Comparison of ENCODE assay signal across 20 cellular contexts in genomic region chr2:182446087-182446486, GRCh38. TPM values are rescaled to one million over a fixed set of nuclear protein-coding genes. Genes with fewer than 3 reads are reported as not detected.
"Had no signal": no experiment of that assay in that cellular context is flagged by ENCODE, and none has a peak within 500 bp of the region (broad histone marks: within the 10 kb centered on the region; RNA-seq: fewer than 3 reads in every experiment).

No MANE protein-coding gene starts in this region.

- DNase-seq: activated CD4-positive, alpha-beta T cell treated with anti-CD3 and anti-CD28 coated beads for 36 hours; activated CD4-positive, alpha-beta T cell treated with anti-CD3 and anti-CD28 coated beads, Interleukin-2, amount 50 U/mL, for 48 hours; activated naive CD4-positive, alpha-beta T cell; activated naive CD8-positive, alpha-beta T cell treated with anti-CD3 and anti-CD28 coated beads, Interleukin-2, amount 10 ng/mL, durations not matched to agents 7 days and 5 days; anterior cingulate cortex; foreskin fibroblast; hypothalamus; kidney; mesenchymal stem cell; naive thymus-derived CD4-positive, alpha-beta T cell; ovary; psoas muscle; stimulated activated CD4-positive, alpha-beta T cell treated with anti-CD3 and anti-CD28 coated beads, Interleukin-4, amount 100 ng/mL, for 4 hours; testis; upper lobe of right lung had no signal

- H3K4me1 ChIP-seq: neural progenitor cell, psoas muscle, testis, upper lobe of right lung had no signal

- H3K27ac ChIP-seq: neural progenitor cell, ovary, psoas muscle, testis, upper lobe of right lung had no signal

- H2AFZ ChIP-seq: neural progenitor cell had no signal

- H3K4me3 ChIP-seq: neural progenitor cell, ovary, psoas muscle, testis, upper lobe of right lung had no signal

- ATAC-seq: activated CD4-positive, alpha-beta T cell treated with anti-CD3 and anti-CD28 coated beads for 36 hours; naive thymus-derived CD4-positive, alpha-beta T cell; psoas muscle; sciatic nerve; stimulated activated memory B cell treated with anti-CD40 and anti-IgM and Interleukin-4, amounts not matched to agents 10 μg/mL and 1 μg/mL and 100 μg/mL, for 72 hours; upper lobe of right lung had no signal

- H3K4me3 Mint-ChIP-seq: activated CD4-positive, alpha-beta T cell treated with anti-CD3 and anti-CD28 coated beads for 36 hours; activated naive CD8-positive, alpha-beta T cell treated with anti-CD3 and anti-CD28 coated beads, Interleukin-2, amount 10 ng/mL, durations not matched to agents 7 days and 5 days; naive thymus-derived CD4-positive, alpha-beta T cell; neural progenitor cell; stimulated activated memory B cell treated with anti-CD40 and anti-IgM and Interleukin-4, amounts not matched to agents 10 μg/mL and 1 μg/mL and 100 μg/mL, for 72 hours; T-helper 2 cell treated with Interferon-gamma antibody and Interleukin-4, amounts not matched to agents 5 μg/mL and 100 μg/mL, for 36 hours had no signal

- H3K9ac ChIP-seq: neural progenitor cell had no signal

- H3K9me3 Mint-ChIP-seq: T-helper 2 cell treated with Interferon-gamma antibody and Interleukin-4, amounts not matched to agents 5 μg/mL and 100 μg/mL, for 36 hours had no signal

- H3K9me3 ChIP-seq: ovary, psoas muscle, testis, upper lobe of right lung had no signal

- H3K36me3 ChIP-seq: neural progenitor cell, ovary, upper lobe of right lung had no signal

- H3K27ac Mint-ChIP-seq: activated CD4-positive, alpha-beta T cell treated with anti-CD3 and anti-CD28 coated beads for 36 hours; activated naive CD8-positive, alpha-beta T cell treated with anti-CD3 and anti-CD28 coated beads, Interleukin-2, amount 10 ng/mL, durations not matched to agents 7 days and 5 days; naive thymus-derived CD4-positive, alpha-beta T cell; neural progenitor cell; stimulated activated memory B cell treated with anti-CD40 and anti-IgM and Interleukin-4, amounts not matched to agents 10 μg/mL and 1 μg/mL and 100 μg/mL, for 72 hours; T-helper 2 cell treated with Interferon-gamma antibody and Interleukin-4, amounts not matched to agents 5 μg/mL and 100 μg/mL, for 36 hours had no signal

- H3K27me3 Mint-ChIP-seq: activated CD4-positive, alpha-beta T cell treated with anti-CD3 and anti-CD28 coated beads for 36 hours; activated naive CD8-positive, alpha-beta T cell treated with anti-CD3 and anti-CD28 coated beads, Interleukin-2, amount 10 ng/mL, durations not matched to agents 7 days and 5 days; naive thymus-derived CD4-positive, alpha-beta T cell had no signal

- FAIRE-seq: kidney, TTC549 had no signal

- H3K27me3 ChIP-seq: neural progenitor cell, ovary, testis, upper lobe of right lung had no signal

- H3K36me3 Mint-ChIP-seq: activated naive CD8-positive, alpha-beta T cell treated with anti-CD3 and anti-CD28 coated beads, Interleukin-2, amount 10 ng/mL, durations not matched to agents 7 days and 5 days; naive thymus-derived CD4-positive, alpha-beta T cell; neural progenitor cell; stimulated activated memory B cell treated with anti-CD40 and anti-IgM and Interleukin-4, amounts not matched to agents 10 μg/mL and 1 μg/mL and 100 μg/mL, for 72 hours had no signal

- H3K4me2 ChIP-seq: neural progenitor cell had no signal

- H3K4me1 Mint-ChIP-seq: activated CD4-positive, alpha-beta T cell treated with anti-CD3 and anti-CD28 coated beads for 36 hours; activated naive CD8-positive, alpha-beta T cell treated with anti-CD3 and anti-CD28 coated beads, Interleukin-2, amount 10 ng/mL, durations not matched to agents 7 days and 5 days; naive thymus-derived CD4-positive, alpha-beta T cell; neural progenitor cell; stimulated activated memory B cell treated with anti-CD40 and anti-IgM and Interleukin-4, amounts not matched to agents 10 μg/mL and 1 μg/mL and 100 μg/mL, for 72 hours had no signal

RNA-seq across cellular contexts. Expression of gene PDE1A, which starts 19.3 kb away (rescaled TPM):
- total RNA-seq: activated CD4-positive, alpha-beta T cell treated with anti-CD3 and anti-CD28 coated beads for 36 hours; activated naive CD8-positive, alpha-beta T cell treated with anti-CD3 and anti-CD28 coated beads, Interleukin-2, amount 10 ng/mL, durations not matched to agents 7 days and 5 days; naive thymus-derived CD4-positive, alpha-beta T cell had no signal
- polyA plus RNA-seq: naive thymus-derived CD4-positive, alpha-beta T cell had no signal
